25 cellular contexts compared by ENCODE assay signal in genomic region chr14:55426881-55427280, GRCh38. TPM values are rescaled to one million over a fixed set of nuclear protein-coding genes. Genes with fewer than 3 reads are reported as not detected.
"Had no signal": no experiment of that assay in that cellular context is flagged by ENCODE, and none has a peak within 500 bp of the region (broad histone marks: within the 10 kb centered on the region; RNA-seq: fewer than 3 reads in every experiment).

No MANE protein-coding gene starts in this region.

- H3K27me3 Mint-ChIP-seq: effector memory CD8-positive, alpha-beta T cell; stimulated activated naive CD8-positive, alpha-beta T cell treated with anti-CD3 and anti-CD28 coated beads, Interleukin-15, Interleukin-2, amounts not matched to agents 100 ng/mL and 50 ng/mL, for 24 hours had no signal

- H3K36me3 Mint-ChIP-seq: naive thymus-derived CD8-positive, alpha-beta T cell; stimulated activated memory B cell treated with anti-CD40 and anti-IgM and Interleukin-4, amounts not matched to agents 10 μg/mL and 1 μg/mL and 100 μg/mL, for 72 hours had no signal

- H3K4me1 Mint-ChIP-seq: stimulated activated memory B cell treated with anti-CD40 and anti-IgM and Interleukin-4, amounts not matched to agents 10 μg/mL and 1 μg/mL and 100 μg/mL, for 72 hours had no signal

- DNase-seq: effector memory CD8-positive, alpha-beta T cell; esophagus squamous epithelium; hippocampal formation; kidney glomerular epithelial cell; naive thymus-derived CD8-positive, alpha-beta T cell; spleen; stimulated activated CD4-positive, alpha-beta T cell treated with anti-CD3 and anti-CD28 coated beads, Interleukin-15, amount 100 ng/mL, for 24 hours; stimulated activated CD4-positive, alpha-beta T cell treated with anti-CD3 and anti-CD28 coated beads, Interleukin-1b, Interleukin-23, amount 100 ng/mL, for 48 hours; stimulated activated CD4-positive, alpha-beta T cell treated with anti-CD3 and anti-CD28 coated beads, Interleukin-4, amount 100 ng/mL, for 24 hours; tibial artery had no signal

- H3K4me3 Mint-ChIP-seq: dendritic cell treated with granulocyte-macrophage colony-stimulating factor and Interleukin-4, amounts not matched to agents 40 ng/mL and 50 ng/mL, for 4 days; effector memory CD8-positive, alpha-beta T cell; naive thymus-derived CD8-positive, alpha-beta T cell; stimulated activated memory B cell treated with anti-CD40 and anti-IgM and Interleukin-4, amounts not matched to agents 10 μg/mL and 1 μg/mL and 100 μg/mL, for 72 hours; stimulated activated naive CD8-positive, alpha-beta T cell treated with anti-CD3 and anti-CD28 coated beads, Interleukin-15, Interleukin-2, amounts not matched to agents 100 ng/mL and 50 ng/mL, for 24 hours had no signal

- H3K9me3 Mint-ChIP-seq: dendritic cell treated with granulocyte-macrophage colony-stimulating factor and Interleukin-4, amounts not matched to agents 40 ng/mL and 50 ng/mL, for 4 days; effector memory CD8-positive, alpha-beta T cell; naive thymus-derived CD8-positive, alpha-beta T cell; stimulated activated memory B cell treated with anti-CD40 and anti-IgM and Interleukin-4, amounts not matched to agents 10 μg/mL and 1 μg/mL and 100 μg/mL, for 72 hours; stimulated activated naive CD8-positive, alpha-beta T cell treated with anti-CD3 and anti-CD28 coated beads, Interleukin-15, Interleukin-2, amounts not matched to agents 100 ng/mL and 50 ng/mL, for 24 hours had no signal

- H3K27ac Mint-ChIP-seq: dendritic cell treated with granulocyte-macrophage colony-stimulating factor and Interleukin-4, amounts not matched to agents 40 ng/mL and 50 ng/mL, for 4 days; effector memory CD8-positive, alpha-beta T cell; stimulated activated memory B cell treated with anti-CD40 and anti-IgM and Interleukin-4, amounts not matched to agents 10 μg/mL and 1 μg/mL and 100 μg/mL, for 72 hours; stimulated activated naive CD8-positive, alpha-beta T cell treated with anti-CD3 and anti-CD28 coated beads, Interleukin-15, Interleukin-2, amounts not matched to agents 100 ng/mL and 50 ng/mL, for 24 hours had no signal

RNA-seq across cellular contexts. Expression of gene TBPL2, which starts 13.5 kb away (rescaled TPM):
- total RNA-seq: esophagus squamous epithelium; foreskin keratinocyte; liver; lung microvascular endothelial cell; mesenteric fat pad; mononuclear cell; naive thymus-derived CD8-positive, alpha-beta T cell; osteocyte; pulmonary artery endothelial cell; sciatic nerve; skeletal muscle tissue; spleen; temporal lobe; ureter had no signal
- polyA plus RNA-seq: foreskin keratinocyte; liver; naive thymus-derived CD8-positive, alpha-beta T cell; neural cell; spleen had no signal
